10 cellular contexts compared by ENCODE assay signal in the genomic region with DNA sequence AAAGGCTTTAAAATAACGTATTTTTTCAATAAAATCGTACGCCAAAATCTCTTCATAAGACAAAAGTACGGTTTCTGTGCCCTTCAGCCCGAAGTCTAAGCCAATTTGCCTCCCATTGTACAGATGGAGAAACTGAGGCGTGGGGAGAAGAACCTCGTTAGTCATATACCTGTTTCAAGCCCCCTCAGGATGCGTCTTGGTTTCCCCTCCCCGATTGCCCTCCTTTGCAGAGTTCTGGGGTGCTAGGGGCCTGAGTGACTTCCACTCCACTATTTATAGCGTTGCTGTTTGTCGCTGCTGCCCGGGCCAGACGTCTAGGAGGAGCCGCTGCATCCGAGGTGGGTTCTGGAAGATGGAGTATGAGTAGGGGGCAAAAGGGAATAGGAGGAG. TPM values are rescaled to one million over a fixed set of nuclear protein-coding genes. Genes with fewer than 3 reads are reported as not detected.
DNase-seq lines count a peak whose midpoint lies in the region; ATAC-seq and TF ChIP-seq lines count a peak whose summit lies in the region.
"Had no signal": no experiment of that assay in that cellular context is flagged by ENCODE, and none has a peak within 500 bp of the region (broad histone marks: within the 10 kb centered on the region; RNA-seq: fewer than 3 reads in every experiment).

No MANE protein-coding gene starts in this region.

- CTCF ChIA-PET in SK-N-SH (lab: Yijun Ruan, JAX) (interaction anchor here (0.9 to 9.6 kb wide), 25 partner anchors 9 to 293 kb away, joined by 3 to 176 read pairs (median 4); partner anchors contain the start of gene BLVRB), HEK293 (lab: Yijun Ruan, JAX) (interaction anchor here (0.6 to 20.7 kb wide), 32 partner anchors 9 to 459 kb away, joined by 3 to 470 read pairs (median 4); partner anchors contain the start of genes BLVRB and SERTAD1)

- H3K27me3 ChIP-seq in SK-N-SH (ENCODE audit: insufficient read depth), result no peaks in the 10 kb centered on the region

- H3K4me3 ChIP-seq in SK-N-SH (ENCODE audit: low read depth in 2 of 2, low read length in 1 of 2) (peak overlapping the region in 1 of 2 experiments; percentile 62; a peak in 1 of 4 replicates), HEK293 (ENCODE audit: low read depth, low read length) (no peak overlapping the region)

- H3K4me1 ChIP-seq in SK-N-SH (ENCODE audit: control insufficient read depth in 1 of 2, insufficient read depth in 2 of 2, low read depth in 1 of 2, low read length in 1 of 2) (peaks cover 0 to 32% of the 10 kb centered on the region in 2 experiments; a peak in 2 of 4 replicates), HEK293 (ENCODE audit: control insufficient read depth, insufficient read depth, low read length) (peaks cover 60% of the 10 kb centered on the region)

- H3K27ac ChIP-seq in SK-N-SH (ENCODE audit: low read depth in 2 of 2, low read length in 1 of 2) (no peak overlapping the region), HEK293 (ENCODE audit: extremely low read depth, low read depth, low read length) (no peak overlapping the region)
- H3K27ac ChIP-seq: epithelial cell of prostate, neutrophil had no signal

- H3K9me3 Mint-ChIP-seq in central memory CD8-positive, alpha-beta T cell, result no peaks in the 10 kb centered on the region
- H3K9me3 Mint-ChIP-seq in neural crest cell, result no peaks in the 10 kb centered on the region

- peaks cover 60% of the 10 kb centered on the region for H3K27me3 Mint-ChIP-seq in central memory CD8-positive, alpha-beta T cell
- H3K27me3 Mint-ChIP-seq in neural crest cell (ENCODE audit: low read depth), result peaks cover 56% of the 10 kb centered on the region

- no peaks in the 10 kb centered on the region for H3K36me3 ChIP-seq in SK-N-SH (replicated peaks in 1 of 2; ENCODE audit: control insufficient read depth in 1 of 2, insufficient read depth in 2 of 2, low read length in 1 of 2)
- no peaks in the 10 kb centered on the region for H3K36me3 ChIP-seq in HEK293 (ENCODE audit: control insufficient read depth in 2 of 2, insufficient read depth in 1 of 2, low read length in 2 of 2)
- H3K36me3 ChIP-seq: neutrophil had no signal

- no peak for TF ChIP-seq EP300 in SK-N-SH (IDR thresholded peaks at IDR 0.05; ENCODE audit: borderline replicate concordance in 1 of 2, low read depth in 1 of 2, low read length in 1 of 2)

- POLR2A ChIA-PET in SK-N-SH (lab: Yijun Ruan, JAX), result interaction anchor here (1.1 kb wide), 1 partner anchor 57 kb away, joined by 3 read pairs; no protein-coding TSS in a partner anchor
- POLR2A ChIA-PET in HEK293 (lab: Yijun Ruan, JAX), result interaction anchor here (0.7 to 2.3 kb wide), 12 partner anchors 25 to 202 kb away, joined by 3 to 15 read pairs (median 4); partner anchors contain the start of gene SERTAD1

- H3K9me3 ChIP-seq in SK-N-SH (no peaks in the 10 kb centered on the region), HEK293 (ENCODE audit: control insufficient read depth, insufficient read depth, low read depth, low read length) (no peaks in the 10 kb centered on the region)
- H3K9me3 ChIP-seq: neutrophil had no signal

- DNase-seq in SK-N-SH (no peak), neural crest cell (ENCODE audit: low read depth, low spot score) (no peak), NCI-H345 treated with DMSO at 0.1 percent for 48 hours (lab: John Stamatoyannopoulos, UW; ENCODE audit: unreplicated experiment) (no peak), NCI-H2107 treated with DMSO at 0.1 percent for 48 hours (lab: John Stamatoyannopoulos, UW; ENCODE audit: unreplicated experiment) (no peak), COLO668 (lab: John Stamatoyannopoulos, UW; ENCODE audit: unreplicated experiment) (no peak)
- DNase-seq in central memory CD8-positive, alpha-beta T cell (ENCODE audit: low spot score in 2 of 2), result no peak

- H3K4me1 Mint-ChIP-seq in central memory CD8-positive, alpha-beta T cell, result peaks cover 59% of the 10 kb centered on the region
- H3K4me1 Mint-ChIP-seq in neural crest cell, result peaks cover 46% of the 10 kb centered on the region

- H2AFZ ChIP-seq in SK-N-SH (ENCODE audit: low read depth), result no peak overlapping the region

- 25% methylated on average over 15 of the region's 15 CpGs for WGBS in SK-N-SH (ENCODE audit: low lambda C conversion rate)

- no peak for ATAC-seq in SK-N-SH treated with all-trans-retinoic acid at 6 μM for 48 hours
- no peak for ATAC-seq in central memory CD8-positive, alpha-beta T cell (replicated peaks; ENCODE audit: extremely low read depth, poor library complexity, severe bottlenecking)

- no peak for TF ChIP-seq RAD21 in SK-N-SH (IDR thresholded peaks at IDR 0.05; ENCODE audit: low read length)

- H3K9ac ChIP-seq in SK-N-SH, result no peak overlapping the region

- H3K4me3 Mint-ChIP-seq in central memory CD8-positive, alpha-beta T cell, result peak overlapping the region; percentile 2
- peak overlapping the region; percentile 93 for H3K4me3 Mint-ChIP-seq in neural crest cell

- no peak for TF ChIP-seq CTCF in SK-N-SH (IDR thresholded peaks at IDR 0.05)
- TF ChIP-seq CTCF in HEK293 (tag by site-specific recombination; IDR thresholded peaks at IDR 0.05), result no peak
- TF ChIP-seq CTCF in neural crest cell (conservative IDR thresholded peaks at IDR 0.05), result no peak

- H3K27ac Mint-ChIP-seq in central memory CD8-positive, alpha-beta T cell (ENCODE audit: low read depth), result peak overlapping the region; percentile 44
- no peak overlapping the region for H3K27ac Mint-ChIP-seq in neural crest cell (ENCODE audit: unreplicated experiment)

- H3K36me3 Mint-ChIP-seq in central memory CD8-positive, alpha-beta T cell (ENCODE audit: insufficient read depth), result peaks cover 15% of the 10 kb centered on the region
- H3K36me3 Mint-ChIP-seq in neural crest cell (ENCODE audit: low read depth), result no peaks in the 10 kb centered on the region

- H4K20me1 ChIP-seq in SK-N-SH (ENCODE audit: insufficient read depth), result no peaks in the 10 kb centered on the region; the same call in 1 of the 2 replicates

- no peaks in the 10 kb centered on the region for H3K9me2 ChIP-seq in SK-N-SH

- no peaks in the 10 kb centered on the region for H3K79me2 ChIP-seq in SK-N-SH (ENCODE audit: insufficient read depth)

- H3F3A ChIP-seq in SK-N-SH (replicated peaks; ENCODE audit: insufficient read depth), result peaks cover 31% of the 10 kb centered on the region

- 0 out of 2 replicates have a peak overlapping the region, but pooled peaks have one; percentile 88 for H3K4me2 ChIP-seq in SK-N-SH

TF ChIP-seq in SK-N-SH, 30 proteins besides CTCF, POLR2A, EP300 and RAD21:
- TF ChIP-seq USF1 (IDR thresholded peaks at IDR 0.05; ENCODE audit: borderline replicate concordance, low read depth), result no peak
- TF ChIP-seq MEF2A (IDR thresholded peaks at IDR 0.05; ENCODE audit: borderline replicate concordance, low read depth), result no peak
- TF ChIP-seq TCF12 (IDR thresholded peaks at IDR 0.05), result no peak

TF ChIP-seq in SK-N-SH treated with all-trans-retinoic acid at 6 μM for 48 hours, 23 proteins besides CTCF, POLR2A, EP300 and RAD21 (continues in another document):
- TF ChIP-seq ZNF565 (CRISPR knock-in tag; conservative IDR thresholded peaks at IDR 0.05; ENCODE audit: low read depth) (no peak), ZC3H10 (CRISPR knock-in tag; IDR thresholded peaks at IDR 0.05) (no peak)
- TF ChIP-seq, protein P1, sequence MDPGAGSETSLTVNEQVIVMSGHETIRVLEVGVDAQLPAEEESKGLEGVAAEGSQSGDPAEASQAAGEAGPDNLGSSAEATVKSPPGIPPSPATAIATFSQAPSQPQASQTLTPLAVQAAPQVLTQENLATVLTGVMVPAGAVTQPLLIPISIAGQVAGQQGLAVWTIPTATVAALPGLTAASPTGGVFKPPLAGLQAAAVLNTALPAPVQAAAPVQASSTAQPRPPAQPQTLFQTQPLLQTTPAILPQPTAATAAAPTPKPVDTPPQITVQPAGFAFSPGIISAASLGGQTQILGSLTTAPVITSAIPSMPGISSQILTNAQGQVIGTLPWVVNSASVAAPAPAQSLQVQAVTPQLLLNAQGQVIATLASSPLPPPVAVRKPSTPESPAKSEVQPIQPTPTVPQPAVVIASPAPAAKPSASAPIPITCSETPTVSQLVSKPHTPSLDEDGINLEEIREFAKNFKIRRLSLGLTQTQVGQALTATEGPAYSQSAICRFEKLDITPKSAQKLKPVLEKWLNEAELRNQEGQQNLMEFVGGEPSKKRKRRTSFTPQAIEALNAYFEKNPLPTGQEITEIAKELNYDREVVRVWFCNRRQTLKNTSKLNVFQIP (CRISPR knock-in tag; IDR thresholded peaks at IDR 0.05; ENCODE audit: borderline replicate concordance, low read depth), result no peak

TF ChIP-seq in HEK293, 187 proteins besides CTCF, POLR2A, EP300 and RAD21 (continues in another document):
- TF ChIP-seq, protein P2, sequence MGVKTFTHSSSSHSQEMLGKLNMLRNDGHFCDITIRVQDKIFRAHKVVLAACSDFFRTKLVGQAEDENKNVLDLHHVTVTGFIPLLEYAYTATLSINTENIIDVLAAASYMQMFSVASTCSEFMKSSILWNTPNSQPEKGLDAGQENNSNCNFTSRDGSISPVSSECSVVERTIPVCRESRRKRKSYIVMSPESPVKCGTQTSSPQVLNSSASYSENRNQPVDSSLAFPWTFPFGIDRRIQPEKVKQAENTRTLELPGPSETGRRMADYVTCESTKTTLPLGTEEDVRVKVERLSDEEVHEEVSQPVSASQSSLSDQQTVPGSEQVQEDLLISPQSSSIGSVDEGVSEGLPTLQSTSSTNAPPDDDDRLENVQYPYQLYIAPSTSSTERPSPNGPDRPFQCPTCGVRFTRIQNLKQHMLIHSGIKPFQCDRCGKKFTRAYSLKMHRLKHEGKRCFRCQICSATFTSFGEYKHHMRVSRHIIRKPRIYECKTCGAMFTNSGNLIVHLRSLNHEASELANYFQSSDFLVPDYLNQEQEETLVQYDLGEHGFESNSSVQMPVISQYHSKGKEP (tag by site-specific recombination; IDR thresholded peaks at IDR 0.05), result 0 out of 2 replicates have a peak, but pooled peaks have one; percentile 18
- 0 out of 2 replicates have a peak, but pooled peaks have one; percentile 6 for TF ChIP-seq ZFP3 (tag by site-specific recombination; IDR thresholded peaks at IDR 0.05; ENCODE audit: low read depth)

RNA-seq across cellular contexts. Expression of gene LTBP4, which starts 2.3 kb away (rescaled TPM):
- 15.9 and 24.8 TPM in 2 replicates for polyA plus RNA-seq in SK-N-SH (2012; rRNA removed)
- polyA plus RNA-seq in SK-N-SH (2012; cell fraction: cytosol; rRNA removed), result 6.8 and 12.4 TPM in 2 replicates
- 185 and 324 TPM in 2 replicates for polyA plus RNA-seq in SK-N-SH (2012; cell fraction: nucleus; rRNA removed)
- total RNA-seq in neural crest cell, result 125 TPM in 2 replicates

RNA-seq across cellular contexts. Expression of gene SHKBP1, which starts 22.2 kb away (rescaled TPM):
- 49.1 and 62.7 TPM in 2 replicates for polyA plus RNA-seq in SK-N-SH (2012; rRNA removed)
- polyA plus RNA-seq in SK-N-SH (2012; cell fraction: cytosol; rRNA removed), result 18.1 and 37.6 TPM in 2 replicates
- 93.4 and 94.6 TPM in 2 replicates for polyA plus RNA-seq in SK-N-SH (2012; cell fraction: nucleus; rRNA removed)
- 72.0 and 76.3 TPM in 2 replicates for total RNA-seq in neural crest cell

Comparison
In these comparisons a context has a peak if more than half of its experiments do, and no peak if none do; other contexts are left out.
1. Of the 4 proteins assayed by ChIP-seq in both HEK293 and SK-N-SH: peak only in HEK293: YY1; only in SK-N-SH: none; in both: none; in neither: 3.